ENCODE assay signal across 10 cellular contexts in genomic region chr14:74906923-74907620, GRCh38. TPM values are rescaled to one million over a fixed set of nuclear protein-coding genes. Genes with fewer than 3 reads are reported as not detected.
A peak's percentile ranks its signal among the peaks of the same experiment; 100 is the strongest.
DNase-seq lines count a peak whose midpoint lies in the region; ATAC-seq, FAIRE-seq and TF ChIP-seq lines count a peak whose summit lies in the region.
"Had no signal": no experiment of that assay in that cellular context is flagged by ENCODE, and none has a peak within 500 bp of the region (broad histone marks: within the 10 kb centered on the region; RNA-seq: fewer than 3 reads in every experiment).

No MANE protein-coding gene starts in this region.

- 81% methylated on average over 8 of the region's 13 CpGs for WGBS in K562 (ENCODE audit: insufficient coverage, low coverage, missing lambda C conversion rate)

- ATAC-seq in K562 (peak; percentile 36), naive B cell (ENCODE audit: low read depth in 2 of 2) (peak; percentile 27 to 31), HG03175 (IDR thresholded peaks at IDR 0.05; ENCODE audit: unreplicated experiment) (no peak)

- TF ChIP-seq CTCF in GM06990 (IDR thresholded peaks at IDR 0.05; ENCODE audit: insufficient read depth, low read length, poor library complexity, severe bottlenecking) (peak; percentile 33), KMS-11 (conservative IDR thresholded peaks at IDR 0.05; ENCODE audit: low read depth, low read length) (peak; percentile 35), K562 (IDR thresholded peaks at IDR 0.05 in 2 of 3, conservative IDR thresholded peaks at IDR 0.05 in 1 of 3; ENCODE audit: insufficient read depth in 2 of 3, low read depth in 1 of 3, low read length in 3 of 3) (peak in 2 of 3 experiments; percentile 24 to 38; a peak in 2 of 6 replicates), D721Med (IDR thresholded peaks at IDR 0.05; ENCODE audit: insufficient read depth, missing control alignments) (no peak)

- no peaks in the 10 kb centered on the region for H3K9me3 Mint-ChIP-seq in naive B cell

- H2AFZ ChIP-seq in KMS-11 (ENCODE audit: low read depth), result no peak overlapping the region
- H2AFZ ChIP-seq in K562 (ENCODE audit: low read depth, low read length), result no peak overlapping the region

- no peaks in the 10 kb centered on the region for H3K9me1 ChIP-seq in K562 (ENCODE audit: control insufficient read depth, insufficient read depth, low read length)

- no peak for DNase-seq in GM06990 (ENCODE audit: extremely low read depth, insufficient read length)
- no peak for DNase-seq in K562 (ENCODE audit: extremely low read depth in 1 of 4, low spot score in 3 of 4)
- no peak for DNase-seq in naive B cell
- no peak for DNase-seq in stimulated activated CD4-positive, alpha-beta T cell treated with anti-CD3 and anti-CD28 coated beads, Interleukin-4, amount 100 ng/mL, for 1 hour
- no peak for DNase-seq in D721Med (ENCODE audit: insufficient read length, low spot score)
- no peak for DNase-seq in stimulated activated CD4-positive, alpha-beta T cell treated with anti-CD3 and anti-CD28 coated beads, Interleukin-2, amount 100 ng/mL, for 48 hours

- CTCF ChIA-PET in K562 (lab: Yijun Ruan, JAX; ENCODE audit: low intra/inter-chr PET ratio), result no interaction called here

- BruUV-seq in K562 (replicated peaks; lab: Mats Ljungman, UMichigan), result no TSS peak

- TF ChIP-seq RAD21 in K562 (CRISPR knock-in tag; conservative IDR thresholded peaks at IDR 0.05 in 1 of 2, IDR thresholded peaks at IDR 0.05 in 1 of 2), result no peak

- no peak for TF ChIP-seq EP300 in K562 (IDR thresholded peaks at IDR 0.05; ENCODE audit: low read length)

- H3K4me3 ChIP-seq in GM06990 (replicated peaks; ENCODE audit: low read depth, low read length) (no peak overlapping the region), KMS-11 (IDR thresholded peaks at IDR 0.05; ENCODE audit: insufficient read depth, low read depth, low read length) (no peak overlapping the region), K562 (no peak overlapping the region)
- H3K4me3 ChIP-seq: SJSA1 had no signal

- H3K79me2 ChIP-seq in KMS-11 (ENCODE audit: insufficient read depth, low read depth) (no peaks in the 10 kb centered on the region), K562 (ENCODE audit: control insufficient read depth, insufficient read depth, low read length) (no peaks in the 10 kb centered on the region)

- intact Hi-C loops in K562 (cut with micrococcal nuclease), result loop anchor here (5.0 kb wide), 1 partner anchor 300 kb away; no protein-coding TSS in a partner anchor

- H3K27me3 ChIP-seq in GM06990 (replicated peaks; ENCODE audit: control insufficient read depth, insufficient read depth, low read length), result no peaks in the 10 kb centered on the region
- H3K27me3 ChIP-seq in KMS-11 (ENCODE audit: insufficient read depth, low read depth), result no peaks in the 10 kb centered on the region
- H3K27me3 ChIP-seq in K562 (ENCODE audit: control insufficient read depth in 2 of 2, insufficient read depth in 2 of 2, low read length in 2 of 2), result no peaks in the 10 kb centered on the region
- H3K27me3 ChIP-seq: SJSA1 had no signal

- peaks cover 20% of the 10 kb centered on the region for H3K36me3 ChIP-seq in GM06990 (ENCODE audit: control insufficient read depth, insufficient read depth, low read length)
- H3K36me3 ChIP-seq in KMS-11 (ENCODE audit: insufficient read depth), result no peaks in the 10 kb centered on the region
- peaks cover 31% of the 10 kb centered on the region; the same call in 2 of the 3 replicates for H3K36me3 ChIP-seq in K562 (ENCODE audit: control insufficient read depth, insufficient read depth, low read length)

- H3K9me3 ChIP-seq in K562 (replicated peaks; ENCODE audit: control insufficient read depth, insufficient read depth, low read depth, low read length), result no peaks in the 10 kb centered on the region
- H3K9me3 ChIP-seq: SJSA1 had no signal

- no peaks in the 10 kb centered on the region for H3K27me3 Mint-ChIP-seq in naive B cell

- in situ Hi-C loops in K562 (cut with MboI), result no loop called here

- no peak overlapping the region for H3K27ac ChIP-seq in KMS-11
- H3K27ac ChIP-seq in K562 (ENCODE audit: extremely low read depth, low read depth, low read length), result no peak overlapping the region
- H3K27ac ChIP-seq: SJSA1 had no signal

- H3K36me3 Mint-ChIP-seq in naive B cell, result peaks cover 0 to 15% of the 10 kb centered on the region in 2 donors

- H4K20me1 ChIP-seq in KMS-11 (ENCODE audit: insufficient read depth), result no peaks in the 10 kb centered on the region
- H4K20me1 ChIP-seq in K562 (replicated peaks; ENCODE audit: control insufficient read depth, insufficient read depth, low read length), result no peaks in the 10 kb centered on the region; the same call in 1 of the 2 replicates

- H3K4me1 ChIP-seq in KMS-11 (ENCODE audit: low read depth, poor library complexity, severe bottlenecking), result no peaks in the 10 kb centered on the region
- H3K4me1 ChIP-seq in K562 (replicated peaks in 1 of 2; ENCODE audit: control insufficient read depth in 2 of 2, insufficient read depth in 2 of 2, low read length in 2 of 2), result peaks cover 10 to 36% of the 10 kb centered on the region in 2 experiments; a peak in 3 of 5 replicates
- H3K4me1 ChIP-seq: SJSA1 had no signal

- H3K4me2 ChIP-seq in KMS-11 (no peak overlapping the region), K562 (ENCODE audit: insufficient read depth, low read length) (no peak overlapping the region)

- H3K4me1 Mint-ChIP-seq in naive B cell, result peaks cover 7 to 19% (median 17%) of the 10 kb centered on the region in 3 donors

- H3K9ac ChIP-seq in KMS-11 (no peak overlapping the region), K562 (ENCODE audit: insufficient read depth in 1 of 2, low read depth in 2 of 2, low read length in 2 of 2) (peak overlapping the region in 1 of 2 experiments; percentile 74; a peak in 2 of 4 replicates)

- H3K27ac Mint-ChIP-seq in naive B cell, result peak overlapping the region in 1 of 6 donors; percentile 56

- no peak overlapping the region for H3K4me3 Mint-ChIP-seq in naive B cell

- POLR2A ChIA-PET in K562 (lab: Yijun Ruan, JAX), result interaction anchor here (0.5 to 1.6 kb wide), 7 partner anchors 12 to 397 kb away, joined by 3 to 6 read pairs (median 4); partner anchors contain the start of gene RPS6KL1

- TF ChIP-seq POLR2A in K562 (conservative IDR thresholded peaks at IDR 0.05), result 0 out of 2 replicates have a peak, but pooled peaks have one; percentile 13

- no peak for FAIRE-seq in K562 (lab: Jason Lieb, UNC)
- no peak for FAIRE-seq in D721Med (lab: Jason Lieb, UNC)

RNA-seq across cellular contexts. Expression of gene RPS6KL1, which starts 16.0 kb away (rescaled TPM):
- total RNA-seq in K562 (2011; cell fraction: chromatin; rRNA removed; ENCODE audit: low replicate concordance), result 43.9 and 107 TPM in 2 replicates
- 48.3 and 51.7 TPM in 2 replicates for total RNA-seq in K562 (2011; cell fraction: nucleolus; rRNA removed)
- total RNA-seq in K562 (2011; cell fraction: nucleoplasm; rRNA removed), result 33.6 and 36.7 TPM in 2 replicates
- total RNA-seq in K562 (2014; rRNA removed), result 10.6 and 11.1 TPM in 2 replicates
- 8.1 and 8.2 TPM in 2 replicates for total RNA-seq in K562 (2014; rRNA removed; fragmentation: Illumina TruSeq; extraction: Trizol)
- total RNA-seq in K562 (2015; rRNA removed; fragmentation: Illumina TruSeq; extraction: Trizol), result 5.7 and 5.8 TPM in 2 replicates
- 13.6 and 15.5 TPM in 2 replicates for total RNA-seq in K562 (2021)
- 6.8 and 8.3 TPM in 2 replicates for polyA plus RNA-seq in K562 (2011; rRNA removed)
- polyA plus RNA-seq in K562 (2011; cell fraction: cytosol; rRNA removed), result 4.3 and 6.7 TPM in 2 replicates
- polyA plus RNA-seq in K562 (2011; cell fraction: nucleus; rRNA removed), result 19.3 and 36.6 TPM in 2 replicates
- 5.5 and 6.8 TPM in 2 replicates for polyA plus RNA-seq in K562 (2012)
- polyA plus RNA-seq in K562 (2014; fragmentation: Illumina TruSeq; extraction: Trizol), result 7.7 and 8.6 TPM in 2 replicates
- 1 to 10 TPM in 1 of 2 experiments, under 1 TPM in 1; 0.91 to 1.8 TPM for polyA plus RNA-seq in K562 (2014; fragmentation: Nextera tagmentation; extraction: Ambion mirVana)
- 10.2 and 11.6 TPM in 2 replicates for polyA plus RNA-seq in K562 (2014; rRNA removed)
- 10.8 and 14.4 TPM in 2 replicates for polyA minus RNA-seq in K562 (2011; rRNA and poly(A)+ RNA removed)
- polyA minus RNA-seq in K562 (2011; cell fraction: cytosol; rRNA and poly(A)+ RNA removed), result 4.2 and 4.9 TPM in 2 replicates
- polyA minus RNA-seq in K562 (2011; cell fraction: nucleus; rRNA and poly(A)+ RNA removed), result 12.8 and 15.6 TPM in 2 replicates
- under 1 TPM in 2 of 6 donors, not detected in 4; 0.34 to 0.42 TPM for polyA plus RNA-seq in naive B cell (ENCODE audit: low read depth in 6 of 6)
- total RNA-seq: SJSA1 had no signal

RNA-seq across cellular contexts. Expression of gene DLST, which starts 25.4 kb away (rescaled TPM):
- 96.4 and 101 TPM in 2 replicates for total RNA-seq in K562 (2011; cell fraction: chromatin; rRNA removed; ENCODE audit: low replicate concordance)
- total RNA-seq in K562 (2011; cell fraction: nucleolus; rRNA removed), result 50.0 and 54.5 TPM in 2 replicates
- 83.8 and 136 TPM in 2 replicates for total RNA-seq in K562 (2011; cell fraction: nucleoplasm; rRNA removed)
- total RNA-seq in K562 (2014; rRNA removed) (28.8 and 32.3 TPM in 2 replicates), K562 (2014; rRNA removed; fragmentation: Illumina TruSeq; extraction: Trizol) (45.1 and 45.4 TPM in 2 replicates), K562 (2015; rRNA removed; fragmentation: Illumina TruSeq; extraction: Trizol) (37.2 and 38.7 TPM in 2 replicates), K562 (2021) (61.3 and 67.5 TPM in 2 replicates)
- polyA plus RNA-seq in K562 (2011; rRNA removed) (73.5 and 73.7 TPM in 2 replicates), K562 (2014; fragmentation: Illumina TruSeq; extraction: Trizol) (65.2 and 70.0 TPM in 2 replicates), K562 (2014; fragmentation: Nextera tagmentation; extraction: Ambion mirVana) (1 to 10 TPM; 3.0 to 9.0 TPM), K562 (2014; rRNA removed) (50.4 and 60.0 TPM in 2 replicates), naive B cell (ENCODE audit: low read depth in 6 of 6) (10 to 100 TPM in 1 of 6 donors, 1 to 10 TPM in 5; 6.6 to 10.5 (median 8.2) TPM)
- polyA plus RNA-seq in K562 (2011; cell fraction: cytosol; rRNA removed), result 66.2 and 78.3 TPM in 2 replicates
- polyA plus RNA-seq in K562 (2011; cell fraction: nucleus; rRNA removed), result 98.3 and 111 TPM in 2 replicates
- polyA plus RNA-seq in K562 (2012), result 43.2 and 47.4 TPM in 2 replicates
- 65.5 and 79.8 TPM in 2 replicates for polyA minus RNA-seq in K562 (2011; rRNA and poly(A)+ RNA removed)
- polyA minus RNA-seq in K562 (2011; cell fraction: cytosol; rRNA and poly(A)+ RNA removed), result 30.1 and 31.2 TPM in 2 replicates
- polyA minus RNA-seq in K562 (2011; cell fraction: nucleus; rRNA and poly(A)+ RNA removed), result 28.5 and 42.7 TPM in 2 replicates

RNA-seq across cellular contexts. Expression of gene PROX2, which starts 31.1 kb away (rescaled TPM):
- total RNA-seq in K562 (2011; cell fraction: chromatin; rRNA removed; ENCODE audit: low replicate concordance), result not detected in 2 replicates
- not detected in 2 replicates for total RNA-seq in K562 (2011; cell fraction: nucleolus; rRNA removed)
- not detected in 2 replicates for total RNA-seq in K562 (2011; cell fraction: nucleoplasm; rRNA removed)
- not detected in 2 replicates for total RNA-seq in K562 (2014; rRNA removed)
- total RNA-seq in K562 (2014; rRNA removed; fragmentation: Illumina TruSeq; extraction: Trizol), result not detected in 2 replicates
- total RNA-seq in K562 (2015; rRNA removed; fragmentation: Illumina TruSeq; extraction: Trizol), result not detected in 2 replicates
- total RNA-seq in K562 (2021), result not detected in 2 replicates
- not detected in 2 replicates for polyA plus RNA-seq in K562 (2011; rRNA removed)
- not detected in 2 replicates for polyA plus RNA-seq in K562 (2011; cell fraction: cytosol; rRNA removed)
- polyA plus RNA-seq in K562 (2011; cell fraction: nucleus; rRNA removed), result not detected in 2 replicates
- 0.03 and 0.12 TPM in 2 replicates for polyA plus RNA-seq in K562 (2012)
- not detected in 2 replicates for polyA plus RNA-seq in K562 (2014; fragmentation: Illumina TruSeq; extraction: Trizol)
- polyA plus RNA-seq in K562 (2014; fragmentation: Nextera tagmentation; extraction: Ambion mirVana), result not detected
- not detected in 2 replicates for polyA plus RNA-seq in K562 (2014; rRNA removed)
- not detected in 2 replicates for polyA minus RNA-seq in K562 (2011; rRNA and poly(A)+ RNA removed)
- polyA minus RNA-seq in K562 (2011; cell fraction: cytosol; rRNA and poly(A)+ RNA removed), result not detected in 2 replicates
- not detected in 2 replicates for polyA minus RNA-seq in K562 (2011; cell fraction: nucleus; rRNA and poly(A)+ RNA removed)
- polyA plus RNA-seq in naive B cell (ENCODE audit: low read depth in 6 of 6), result under 1 TPM in 1 of 6 donors, not detected in 5; 0.22 TPM
- total RNA-seq: dermis microvascular lymphatic vessel endothelial cell, SJSA1 had no signal

RNA-seq across cellular contexts. Expression of gene PGF, which starts 48.3 kb away (rescaled TPM):
- total RNA-seq in K562 (2011; cell fraction: chromatin; rRNA removed; ENCODE audit: low replicate concordance), result 0.23 and 0.65 TPM in 2 replicates
- 0.79 and 1.2 TPM in 2 replicates for total RNA-seq in K562 (2011; cell fraction: nucleolus; rRNA removed)
- total RNA-seq in K562 (2011; cell fraction: nucleoplasm; rRNA removed), result 0.51 and 0.69 TPM in 2 replicates
- total RNA-seq in K562 (2014; rRNA removed) (0.18 and 0.90 TPM in 2 replicates), K562 (2014; rRNA removed; fragmentation: Illumina TruSeq; extraction: Trizol) (0.22 and 0.32 TPM in 2 replicates), K562 (2015; rRNA removed; fragmentation: Illumina TruSeq; extraction: Trizol) (0.11 and 0.34 TPM in 2 replicates), K562 (2021) (0.29 and 0.44 TPM in 2 replicates)
- polyA plus RNA-seq in K562 (2011; rRNA removed) (0.14 and 0.20 TPM in 2 replicates), K562 (2014; fragmentation: Illumina TruSeq; extraction: Trizol) (0.18 and 0.54 TPM in 2 replicates), K562 (2014; fragmentation: Nextera tagmentation; extraction: Ambion mirVana) (under 1 TPM; 0.04 to 0.07 TPM), K562 (2014; rRNA removed) (0.30 and 0.66 TPM in 2 replicates), naive B cell (ENCODE audit: low read depth in 6 of 6) (under 1 TPM in 4 of 6 donors, not detected in 2; 0.13 to 0.65 (median 0.15) TPM)
- 0.03 and 0.07 TPM in 2 replicates for polyA plus RNA-seq in K562 (2011; cell fraction: cytosol; rRNA removed)
- polyA plus RNA-seq in K562 (2011; cell fraction: nucleus; rRNA removed), result 0.06 and 0.31 TPM in 2 replicates
- 0.10 and 0.29 TPM in 2 replicates for polyA plus RNA-seq in K562 (2012)
- 0.06 and 0.14 TPM in 2 replicates for polyA minus RNA-seq in K562 (2011; rRNA and poly(A)+ RNA removed)
- not detected in 2 replicates for polyA minus RNA-seq in K562 (2011; cell fraction: cytosol; rRNA and poly(A)+ RNA removed)
- 0.22 and 0.40 TPM in 2 replicates for polyA minus RNA-seq in K562 (2011; cell fraction: nucleus; rRNA and poly(A)+ RNA removed)
